In the genomic region with DNA sequence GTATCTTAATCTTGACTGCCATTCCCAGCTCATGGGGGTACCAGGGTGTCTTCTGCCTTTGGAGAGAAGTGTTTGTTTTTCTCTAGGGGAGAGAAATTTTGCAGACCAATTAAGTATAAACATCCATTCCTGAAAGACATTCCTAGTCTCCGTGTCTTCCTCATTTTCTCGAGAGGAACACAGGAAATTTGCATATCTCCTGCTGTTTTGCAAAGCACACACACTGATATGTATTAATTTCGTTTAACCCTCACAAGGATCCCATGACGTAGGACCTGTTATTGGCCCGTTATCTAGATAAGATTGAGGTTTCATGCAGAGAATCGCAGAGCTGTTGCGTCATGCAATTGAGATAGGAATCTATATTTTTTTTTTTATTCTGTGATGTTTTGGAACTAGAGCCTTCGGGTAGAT, we compare ENCODE assay signal across 8 cellular contexts. TPM values are rescaled to one million over a fixed set of nuclear protein-coding genes. Genes with fewer than 3 reads are reported as not detected.
A peak's percentile ranks its signal among the peaks of the same experiment; 100 is the strongest.
DNase-seq lines count a peak whose midpoint lies in the region; ATAC-seq and TF ChIP-seq lines count a peak whose summit lies in the region.

No MANE protein-coding gene starts in this region.

- no peaks in the 10 kb centered on the region for H3K9me3 ChIP-seq in endodermal cell (ENCODE audit: control insufficient read depth, low read length)

- H3K9ac ChIP-seq in endodermal cell (ENCODE audit: extremely low read depth, low read length, poor library complexity, severe bottlenecking) = peak overlapping the region; percentile 82

- peaks cover 42% of the 10 kb centered on the region for H3K36me3 ChIP-seq in endodermal cell (ENCODE audit: control insufficient read depth, insufficient read depth, low read length)

- H3K4me3 ChIP-seq in GM12875 (ENCODE audit: low read depth, low read length) (peak overlapping the region; percentile 83), endodermal cell (ENCODE audit: low read length) (peak overlapping the region; percentile 92)

- H3K27ac ChIP-seq in 22Rv1 = peak overlapping the region; percentile 82
- no peak overlapping the region for H3K27ac ChIP-seq in endodermal cell (ENCODE audit: low read depth, low read length)

- H3K4me3 Mint-ChIP-seq in T-helper 1 cell treated with Interleukin-12 subunit alpha and Interleukin-12 subunit beta and Interleukin-4 antibody, amounts not matched to agents 30 μg/mL and 1 μg/mL, for 36 hours = peak overlapping the region; percentile 100
- H3K4me3 Mint-ChIP-seq in endodermal cell = peak overlapping the region; percentile 88
- H3K4me3 Mint-ChIP-seq in osteocyte (ENCODE audit: unreplicated experiment) = peak overlapping the region; percentile 90

- WGBS in endodermal cell (ENCODE audit: insufficient coverage in 1 of 2, insufficient read length in 1 of 2), 2 experiments = 25 to 29% methylated on average over 7 to 8 of the region's 8 CpGs

- ATAC-seq in GM18517 (IDR thresholded peaks at IDR 0.05; ENCODE audit: unreplicated experiment) (no peak), HG03025 (IDR thresholded peaks at IDR 0.05; ENCODE audit: low FRiP score, unreplicated experiment) (no peak)

- peaks cover 37% of the 10 kb centered on the region for H3K36me3 Mint-ChIP-seq in T-helper 1 cell treated with Interleukin-12 subunit alpha and Interleukin-12 subunit beta and Interleukin-4 antibody, amounts not matched to agents 30 μg/mL and 1 μg/mL, for 36 hours (ENCODE audit: low read depth)
- peaks cover 44% of the 10 kb centered on the region for H3K36me3 Mint-ChIP-seq in endodermal cell (ENCODE audit: low read depth)
- H3K36me3 Mint-ChIP-seq in osteocyte (ENCODE audit: unreplicated experiment) = peaks cover 18% of the 10 kb centered on the region

- no peaks in the 10 kb centered on the region for H3K9me3 Mint-ChIP-seq in T-helper 1 cell treated with Interleukin-12 subunit alpha and Interleukin-12 subunit beta and Interleukin-4 antibody, amounts not matched to agents 30 μg/mL and 1 μg/mL, for 36 hours
- H3K9me3 Mint-ChIP-seq in endodermal cell (no peaks in the 10 kb centered on the region), osteocyte (ENCODE audit: unreplicated experiment) (no peaks in the 10 kb centered on the region)

- no peak for TF ChIP-seq CTCF in 22Rv1 (IDR thresholded peaks at IDR 0.05)
- no peak for TF ChIP-seq CTCF in GM12875 (IDR thresholded peaks at IDR 0.05; ENCODE audit: borderline replicate concordance, insufficient read depth, low read depth, low read length)
- TF ChIP-seq CTCF in endodermal cell (conservative IDR thresholded peaks at IDR 0.05) = no peak
- no peak for TF ChIP-seq CTCF in osteocyte (IDR thresholded peaks at IDR 0.05)

- H3K4me1 ChIP-seq in endodermal cell (ENCODE audit: control insufficient read depth, insufficient read depth, low read length) = peaks cover 3% of the 10 kb centered on the region

- H3K27me3 ChIP-seq in endodermal cell (ENCODE audit: control insufficient read depth, insufficient read depth, low read length, poor library complexity, severe bottlenecking) = no peaks in the 10 kb centered on the region

- H3K27ac Mint-ChIP-seq in T-helper 1 cell treated with Interleukin-12 subunit alpha and Interleukin-12 subunit beta and Interleukin-4 antibody, amounts not matched to agents 30 μg/mL and 1 μg/mL, for 36 hours = peak overlapping the region; percentile 98
- H3K27ac Mint-ChIP-seq in endodermal cell = peak overlapping the region; percentile 91
- H3K27ac Mint-ChIP-seq in osteocyte (ENCODE audit: unreplicated experiment) = peak overlapping the region; percentile 84

- H3K4me1 Mint-ChIP-seq in T-helper 1 cell treated with Interleukin-12 subunit alpha and Interleukin-12 subunit beta and Interleukin-4 antibody, amounts not matched to agents 30 μg/mL and 1 μg/mL, for 36 hours (ENCODE audit: low read depth) = peaks cover 24% of the 10 kb centered on the region
- H3K4me1 Mint-ChIP-seq in endodermal cell (peaks cover 32% of the 10 kb centered on the region), osteocyte (ENCODE audit: unreplicated experiment) (peaks cover 18% of the 10 kb centered on the region)

- DNase-seq in endodermal cell (no peak), osteocyte (ENCODE audit: extremely low spot score, unreplicated experiment) (no peak), nucleus accumbens (lab: John Stamatoyannopoulos, UW) (no peak)

- no peaks in the 10 kb centered on the region for H3K27me3 Mint-ChIP-seq in T-helper 1 cell treated with Interleukin-12 subunit alpha and Interleukin-12 subunit beta and Interleukin-4 antibody, amounts not matched to agents 30 μg/mL and 1 μg/mL, for 36 hours (ENCODE audit: low read depth)
- H3K27me3 Mint-ChIP-seq in endodermal cell (ENCODE audit: insufficient read depth) = no peaks in the 10 kb centered on the region
- H3K27me3 Mint-ChIP-seq in osteocyte (ENCODE audit: unreplicated experiment) = no peaks in the 10 kb centered on the region

RNA-seq across cellular contexts. Expression of a gene that starts 0.9 kb away (rescaled TPM):
- total RNA-seq in endodermal cell = 10 to 100 TPM; 51.6 to 68.9 TPM
- polyA plus RNA-seq in endodermal cell (2013, experiment 1 of 2) = 76.5 TPM
- polyA plus RNA-seq in endodermal cell (2013, experiment 2 of 2) = 71.4 TPM
- total RNA-seq in osteocyte = 44.8 and 50.7 TPM in 2 replicates

RNA-seq across cellular contexts. Expression of a gene that starts 35.2 kb away (rescaled TPM):
- total RNA-seq in endodermal cell (10 to 100 TPM; 85.2 to 92.9 TPM), osteocyte (62.1 and 74.0 TPM in 2 replicates)
- polyA plus RNA-seq in endodermal cell (2013, experiment 1 of 2) = 96.3 TPM
- polyA plus RNA-seq in endodermal cell (2013, experiment 2 of 2) = 80.9 TPM
